13 cellular contexts compared by ENCODE assay signal in genomic region chr9:127776919-127777280, GRCh38. TPM values are rescaled to one million over a fixed set of nuclear protein-coding genes. Genes with fewer than 3 reads are reported as not detected.
DNase-seq lines count a peak whose midpoint lies in the region; ATAC-seq, FAIRE-seq and TF ChIP-seq lines count a peak whose summit lies in the region.
"Had no signal": no experiment of that assay in that cellular context is flagged by ENCODE, and none has a peak within 500 bp of the region (broad histone marks: within the 10 kb centered on the region; RNA-seq: fewer than 3 reads in every experiment).

No MANE protein-coding gene starts in this region.

- no peak overlapping the region for H3K18ac ChIP-seq in H9 (ENCODE audit: insufficient read length, low read depth, low read length)

- CTCF ChIA-PET in activated naive CD4-positive, alpha-beta T cell treated with anti-CD3 and anti-CD28 coated beads, Interleukin-2, amount 10 ng/mL, durations not matched to agents 7 days and 5 days (lab: Charles Lee) = interaction anchor here (0.7 to 1.3 kb wide), 3 partner anchors 9 to 130 kb away, joined by 3 to 4 read pairs (median 3); partner anchors contain the start of genes CDK9 and TOR2A

- no peak overlapping the region for H2AK5ac ChIP-seq in H9 (ENCODE audit: insufficient read length, low read length)

- H3K4me1 Mint-ChIP-seq in CD4-positive, CD25-positive, alpha-beta regulatory T cell = peaks cover 11 to 66% (median 28%) of the 10 kb centered on the region in 4 donors
- H3K4me1 Mint-ChIP-seq in activated naive CD4-positive, alpha-beta T cell treated with anti-CD3 and anti-CD28 coated beads, Interleukin-2, amount 10 ng/mL, durations not matched to agents 7 days and 5 days = peaks cover 66% of the 10 kb centered on the region
- peaks cover 20 to 74% (median 56%) of the 10 kb centered on the region in 4 donors for H3K4me1 Mint-ChIP-seq in naive thymus-derived CD8-positive, alpha-beta T cell
- peaks cover 7 to 27% of the 10 kb centered on the region in 2 experiments for H3K4me1 Mint-ChIP-seq in H9

- H2BK120ac ChIP-seq in H9 (ENCODE audit: low read depth, low read length, poor library complexity, severe bottlenecking) = no peak overlapping the region

- no peaks in the 10 kb centered on the region for H3K27me3 ChIP-seq in CD4-positive, CD25-positive, alpha-beta regulatory T cell (ENCODE audit: control insufficient read depth, insufficient read depth, low read length)
- no peaks in the 10 kb centered on the region; the same call in 1 of the 2 replicates for H3K27me3 ChIP-seq in H9 (ENCODE audit: insufficient read depth, low read length)

- H3K14ac ChIP-seq in H9 (ENCODE audit: insufficient read depth, low read length) = no peak overlapping the region

- no peaks in the 10 kb centered on the region for H4K20me1 ChIP-seq in H9 (ENCODE audit: control insufficient read depth, insufficient read depth, insufficient read length)

- H3K27ac ChIP-seq in CD4-positive, CD25-positive, alpha-beta regulatory T cell (ENCODE audit: insufficient read depth, low read length, poor library complexity, severe bottlenecking) = peak overlapping the region; percentile 90
- no peak overlapping the region for H3K27ac ChIP-seq in H9 (ENCODE audit: insufficient read length, low read depth, low read length)
- H3K27ac ChIP-seq: WERI-Rb-1 had no signal

- no peaks in the 10 kb centered on the region for H3K79me1 ChIP-seq in H9 (ENCODE audit: insufficient read depth, low read depth, low read length, poor library complexity, severe bottlenecking)

- no peak for TF ChIP-seq CTCF in H9 (conservative IDR thresholded peaks at IDR 0.05)

- no peak overlapping the region for H4K5ac ChIP-seq in H9 (ENCODE audit: insufficient read length, low read depth, low read length)

- H2BK20ac ChIP-seq in H9 (ENCODE audit: low read depth, low read length, poor library complexity, severe bottlenecking) = no peak overlapping the region

- no peak overlapping the region for H2BK15ac ChIP-seq in H9 (ENCODE audit: low read depth, low read length)

- H3K23me2 ChIP-seq in H9 (ENCODE audit: insufficient read length, low read depth, low read length, poor library complexity, severe bottlenecking) = peaks cover 2% of the 10 kb centered on the region

- no peak overlapping the region for H3K56ac ChIP-seq in H9 (ENCODE audit: insufficient read length, low read depth, low read length)

- no peak overlapping the region for H4K8ac ChIP-seq in H9 (replicated peaks; ENCODE audit: insufficient read length, low read depth, low read length)

- H3K36me3 Mint-ChIP-seq in CD4-positive, CD25-positive, alpha-beta regulatory T cell = peaks cover 9% of the 10 kb centered on the region
- H3K36me3 Mint-ChIP-seq in activated naive CD4-positive, alpha-beta T cell treated with anti-CD3 and anti-CD28 coated beads, Interleukin-2, amount 10 ng/mL, durations not matched to agents 7 days and 5 days = peaks cover 39% of the 10 kb centered on the region
- H3K36me3 Mint-ChIP-seq in naive thymus-derived CD8-positive, alpha-beta T cell = peaks cover 3 to 25% (median 5%) of the 10 kb centered on the region in 3 donors
- no peaks in the 10 kb centered on the region for H3K36me3 Mint-ChIP-seq in H9 (ENCODE audit: insufficient read depth in 1 of 3, low read depth in 3 of 3)

- peaks cover 67% of the 10 kb centered on the region for H3K4me1 ChIP-seq in CD4-positive, CD25-positive, alpha-beta regulatory T cell (ENCODE audit: control insufficient read depth, insufficient read depth, low read length, poor library complexity, severe bottlenecking)
- no peaks in the 10 kb centered on the region; the same call in 1 of the 2 replicates for H3K4me1 ChIP-seq in H9 (ENCODE audit: insufficient read depth, low read length)
- H3K4me1 ChIP-seq: Caco-2 had no signal

- intact Hi-C loops in head of caudate nucleus (cut with DNase I) = no loop called here

- peak overlapping the region; percentile 96 to 100 (median 98) for H3K4me3 Mint-ChIP-seq in CD4-positive, CD25-positive, alpha-beta regulatory T cell
- H3K4me3 Mint-ChIP-seq in activated naive CD4-positive, alpha-beta T cell treated with anti-CD3 and anti-CD28 coated beads, Interleukin-2, amount 10 ng/mL, durations not matched to agents 7 days and 5 days = peak overlapping the region; percentile 89
- peak overlapping the region; percentile 90 to 100 (median 98) for H3K4me3 Mint-ChIP-seq in naive thymus-derived CD8-positive, alpha-beta T cell
- no peak overlapping the region for H3K4me3 Mint-ChIP-seq in H9

- peak overlapping the region; percentile 93 to 98 (median 95) for H3K27ac Mint-ChIP-seq in CD4-positive, CD25-positive, alpha-beta regulatory T cell
- H3K27ac Mint-ChIP-seq in activated naive CD4-positive, alpha-beta T cell treated with anti-CD3 and anti-CD28 coated beads, Interleukin-2, amount 10 ng/mL, durations not matched to agents 7 days and 5 days = peak overlapping the region; percentile 83
- peak overlapping the region; percentile 93 to 99 (median 97) for H3K27ac Mint-ChIP-seq in naive thymus-derived CD8-positive, alpha-beta T cell
- H3K27ac Mint-ChIP-seq in H9 = peak overlapping the region in 1 of 3 experiments; percentile 94; a peak in 2 of 7 replicates

- ATAC-seq in CD4-positive, CD25-positive, alpha-beta regulatory T cell (ENCODE audit: low read depth in 2 of 2) = no peak
- no peak for ATAC-seq in naive thymus-derived CD8-positive, alpha-beta T cell
- ATAC-seq in HG03354 (IDR thresholded peaks at IDR 0.05; ENCODE audit: poor library complexity, severe bottlenecking, unreplicated experiment) = no peak
- ATAC-seq: Panc1 had no signal

- no peak overlapping the region for H3K4ac ChIP-seq in H9 (ENCODE audit: low read depth, low read length)

- no peaks in the 10 kb centered on the region for H3K9me3 ChIP-seq in CD4-positive, CD25-positive, alpha-beta regulatory T cell (ENCODE audit: control insufficient read depth in 2 of 2, low read length in 2 of 2)
- no peaks in the 10 kb centered on the region for H3K9me3 ChIP-seq in H9 (ENCODE audit: control insufficient read depth, low read depth, low read length)
- H3K9me3 ChIP-seq: Caco-2 had no signal

- peak; percentile 26 for FAIRE-seq in GM19239 (lab: Jason Lieb, UNC)

- H2BK5ac ChIP-seq in H9 (ENCODE audit: insufficient read length, low read length) = no peak overlapping the region

- H3K79me2 ChIP-seq in H9 (ENCODE audit: insufficient read depth, low read length) = no peaks in the 10 kb centered on the region

- no peak overlapping the region for H3K9ac ChIP-seq in H9 (ENCODE audit: extremely low read depth, insufficient read length, low read length)

- H3K9me3 Mint-ChIP-seq in CD4-positive, CD25-positive, alpha-beta regulatory T cell = no peaks in the 10 kb centered on the region
- H3K9me3 Mint-ChIP-seq in activated naive CD4-positive, alpha-beta T cell treated with anti-CD3 and anti-CD28 coated beads, Interleukin-2, amount 10 ng/mL, durations not matched to agents 7 days and 5 days = no peaks in the 10 kb centered on the region
- H3K9me3 Mint-ChIP-seq in naive thymus-derived CD8-positive, alpha-beta T cell = no peaks in the 10 kb centered on the region
- no peaks in the 10 kb centered on the region for H3K9me3 Mint-ChIP-seq in H9

- WGBS in H9 (ENCODE audit: extremely low coverage, insufficient read length, low lambda C conversion rate) = no CpG with 5 or more reads among the region's 5 CpGs

- H3K4me3 ChIP-seq in CD4-positive, CD25-positive, alpha-beta regulatory T cell (ENCODE audit: low read depth, low read length) = peak overlapping the region; percentile 89

- no peak overlapping the region for H3K23ac ChIP-seq in H9 (ENCODE audit: insufficient read length, low read depth, low read length)

- H3K27me3 Mint-ChIP-seq in CD4-positive, CD25-positive, alpha-beta regulatory T cell = no peaks in the 10 kb centered on the region
- H3K27me3 Mint-ChIP-seq in activated naive CD4-positive, alpha-beta T cell treated with anti-CD3 and anti-CD28 coated beads, Interleukin-2, amount 10 ng/mL, durations not matched to agents 7 days and 5 days = no peaks in the 10 kb centered on the region
- H3K27me3 Mint-ChIP-seq in naive thymus-derived CD8-positive, alpha-beta T cell = no peaks in the 10 kb centered on the region
- H3K27me3 Mint-ChIP-seq in H9 (ENCODE audit: low read depth) = no peaks in the 10 kb centered on the region

- no peak overlapping the region for H3K4me2 ChIP-seq in H9 (ENCODE audit: insufficient read depth, insufficient read length, low read length)

- DNase-seq in CD4-positive, CD25-positive, alpha-beta regulatory T cell = peak in 1 of 3 donors; percentile 40
- DNase-seq in GM19239 (ENCODE audit: insufficient read length, low spot score) = no peak
- no peak for DNase-seq in activated naive CD4-positive, alpha-beta T cell treated with anti-CD3 and anti-CD28 coated beads, Interleukin-2, amount 10 ng/mL, durations not matched to agents 7 days and 5 days
- no peak for DNase-seq in naive thymus-derived CD8-positive, alpha-beta T cell
- DNase-seq in head of caudate nucleus = no peak
- no peak for DNase-seq in kidney glomerular epithelial cell (lab: John Stamatoyannopoulos, UW)
- DNase-seq in H9 = no peak
- DNase-seq: NCI-H187 treated with DMSO at 0.1 percent for 48 hours had no signal

- H2BK12ac ChIP-seq in H9 (ENCODE audit: insufficient read length, low read depth, low read length) = no peak overlapping the region

- H4K91ac ChIP-seq in H9 (ENCODE audit: insufficient read length, low read depth, low read length) = no peak overlapping the region

- POLR2A ChIA-PET in naive thymus-derived CD8-positive, alpha-beta T cell (lab: Charles Lee) = interaction anchor here (0.6 to 4.4 kb wide), 12 partner anchors 8 to 211 kb away, joined by 3 to 44 read pairs (median 5); partner anchors contain the start of genes CDK9 and ST6GALNAC4

- no peak overlapping the region for H3T11ph ChIP-seq in H9 (ENCODE audit: low read length)

- H3K36me3 ChIP-seq in CD4-positive, CD25-positive, alpha-beta regulatory T cell (ENCODE audit: control insufficient read depth, insufficient read depth, low read length) = peaks cover 22% of the 10 kb centered on the region
- H3K36me3 ChIP-seq: WERI-Rb-1 had no signal

- H2AFZ ChIP-seq in H9 (ENCODE audit: low read length) = no peak overlapping the region

RNA-seq across cellular contexts. Expression of gene SH2D3C, which starts 1.6 kb away (rescaled TPM):
- 39.3 TPM for total RNA-seq in CD4-positive, CD25-positive, alpha-beta regulatory T cell
- 10 to 100 TPM; 17.7 to 30.5 (median 21.1) TPM for polyA plus RNA-seq in CD4-positive, CD25-positive, alpha-beta regulatory T cell
- 10 to 100 TPM; 42.8 to 45.1 TPM for total RNA-seq in naive thymus-derived CD8-positive, alpha-beta T cell
- polyA plus RNA-seq in naive thymus-derived CD8-positive, alpha-beta T cell = 10 to 100 TPM; 13.8 to 50.8 (median 23.5) TPM
- total RNA-seq in H9 (2021) = 1.3 and 1.7 TPM in 2 replicates
- total RNA-seq: epithelial cell of proximal tubule had no signal

RNA-seq across cellular contexts. Expression of gene CDK9, which starts 8.9 kb away (rescaled TPM):
- 89.3 TPM for total RNA-seq in CD4-positive, CD25-positive, alpha-beta regulatory T cell
- 10 to 100 TPM; 43.3 to 67.4 (median 53.3) TPM for polyA plus RNA-seq in CD4-positive, CD25-positive, alpha-beta regulatory T cell
- total RNA-seq in naive thymus-derived CD8-positive, alpha-beta T cell = 100 to 1,000 TPM; 142 to 147 TPM
- 10 to 100 TPM; 28.3 to 62.9 (median 38.9) TPM for polyA plus RNA-seq in naive thymus-derived CD8-positive, alpha-beta T cell
- total RNA-seq in H9 (2021) = 85.7 and 87.8 TPM in 2 replicates

RNA-seq across cellular contexts. Expression of gene FPGS, which starts 25.8 kb away (rescaled TPM):
- total RNA-seq in CD4-positive, CD25-positive, alpha-beta regulatory T cell = 64.7 TPM
- 10 to 100 TPM; 40.1 to 50.6 (median 45.2) TPM for polyA plus RNA-seq in CD4-positive, CD25-positive, alpha-beta regulatory T cell
- total RNA-seq in naive thymus-derived CD8-positive, alpha-beta T cell = 100 to 1,000 TPM; 155 to 158 TPM
- 10 to 100 TPM; 51.7 to 54.8 (median 53.4) TPM for polyA plus RNA-seq in naive thymus-derived CD8-positive, alpha-beta T cell
- 68.4 TPM in 2 replicates for total RNA-seq in H9 (2021)

RNA-seq across cellular contexts. Expression of gene TOR2A, which starts 41.8 kb away (rescaled TPM):
- 11.9 TPM for total RNA-seq in CD4-positive, CD25-positive, alpha-beta regulatory T cell
- 10 to 100 TPM; 20.1 to 30.2 (median 24.8) TPM for polyA plus RNA-seq in CD4-positive, CD25-positive, alpha-beta regulatory T cell
- 10 to 100 TPM in 1 of 2 experiments, 1 to 10 TPM in 1; 9.8 to 13.9 TPM for total RNA-seq in naive thymus-derived CD8-positive, alpha-beta T cell
- 10 to 100 TPM; 18.1 to 24.7 (median 23.5) TPM for polyA plus RNA-seq in naive thymus-derived CD8-positive, alpha-beta T cell
- total RNA-seq in H9 (2021) = 13.2 and 16.3 TPM in 2 replicates

Comparison
In these comparisons a context has a peak if more than half of its experiments do, and no peak if none do; other contexts are left out.
1. H3K4me3 Mint-ChIP-seq: peak in CD4-positive, CD25-positive, alpha-beta regulatory T cell (4 of 4), activated naive CD4-positive, alpha-beta T cell treated with anti-CD3 and anti-CD28 coated beads, Interleukin-2, amount 10 ng/mL, durations not matched to agents 7 days and 5 days (single experiment) and naive thymus-derived CD8-positive, alpha-beta T cell (10 of 10); none in H9 (0 of 2).
2. RNA of gene SH2D3C, which starts 1.6 kb away (total RNA-seq): 42.8 to 45.1 TPM in naive thymus-derived CD8-positive, alpha-beta T cell and 39.3 TPM in CD4-positive, CD25-positive, alpha-beta regulatory T cell (single experiment); 1.3 to 1.7 TPM in H9; every median in the first group is over 10 times any median in the second.